In the genomic region with DNA sequence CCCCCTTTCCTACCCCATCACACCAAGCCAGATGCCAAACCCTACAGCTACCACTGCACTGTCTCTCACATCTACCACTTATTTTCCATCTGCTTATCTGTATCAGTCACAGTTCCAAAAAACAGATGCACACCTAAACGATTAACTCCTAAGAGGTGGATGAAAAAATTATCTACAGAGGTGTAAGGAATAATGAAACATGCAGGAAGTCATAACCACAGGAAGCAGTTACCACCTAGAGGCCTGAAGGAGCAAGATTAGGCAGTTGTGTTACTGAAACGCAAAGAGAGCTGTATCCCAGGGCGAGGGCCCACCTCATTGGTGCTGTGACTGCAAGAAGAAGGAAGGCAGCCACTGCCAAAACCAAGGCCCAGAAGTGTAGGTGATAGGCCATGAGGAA, we compare ENCODE assay signal across 33 cellular contexts.
"Had no signal": no experiment of that assay in that cellular context is flagged by ENCODE, and none has a peak within 500 bp of the region (broad histone marks: within the 10 kb centered on the region; RNA-seq: fewer than 3 reads in every experiment).

No MANE protein-coding gene starts in this region.

- H3K4me1 ChIP-seq: esophagus muscularis mucosa, heart right ventricle, pancreas, prostate gland, upper lobe of right lung had no signal

- H3K27ac ChIP-seq: esophagus muscularis mucosa, heart right ventricle, pancreas, prostate gland, skin epidermis, upper lobe of right lung had no signal

- H3K27me3 Mint-ChIP-seq: stimulated activated naive CD8-positive, alpha-beta T cell treated with anti-CD3 and anti-CD28 coated beads, Interleukin-15, amount 100 ng/mL, for 72 hours had no signal

- FAIRE-seq: bronchial epithelial cell, pancreas had no signal

- H3K27ac Mint-ChIP-seq: activated CD4-positive, alpha-beta T cell treated with anti-CD3 and anti-CD28 coated beads for 36 hours; activated naive CD4-positive, alpha-beta T cell treated with anti-CD3 and anti-CD28 coated beads, Interleukin-2, amount 50 U/mL, for 72 hours; activated T-cell treated with anti-CD3 and anti-CD28 coated beads, Interleukin-2, amount 50 U/mL, for 72 hours; dendritic cell treated with granulocyte-macrophage colony-stimulating factor and Interleukin-4, amounts not matched to agents 40 ng/mL and 50 ng/mL, for 4 days; mesothelial cell of epicardium; naive B cell; stimulated activated memory B cell treated with anti-CD40 and anti-IgM and Interleukin-4, amounts not matched to agents 10 μg/mL and 1 μg/mL and 100 μg/mL, for 72 hours; stimulated activated naive CD8-positive, alpha-beta T cell treated with anti-CD3 and anti-CD28 coated beads, Interleukin-15, amount 100 ng/mL, for 72 hours; T-helper 2 cell treated with Interferon-gamma antibody and Interleukin-4, amounts not matched to agents 5 μg/mL and 100 μg/mL, for 36 hours had no signal

- H3K9me3 ChIP-seq: esophagus muscularis mucosa, heart right ventricle, pancreas, prostate gland, upper lobe of right lung had no signal

- H3K36me3 Mint-ChIP-seq: activated naive CD4-positive, alpha-beta T cell treated with anti-CD3 and anti-CD28 coated beads, Interleukin-2, amount 50 U/mL, for 72 hours; mesothelial cell of epicardium; naive B cell had no signal

- H3K4me3 ChIP-seq: esophagus muscularis mucosa, heart right ventricle, pancreas, prostate gland, skin epidermis, upper lobe of right lung had no signal

- H3K27me3 ChIP-seq: esophagus muscularis mucosa, heart right ventricle, pancreas, upper lobe of right lung had no signal

- H3K4me3 Mint-ChIP-seq: activated CD4-positive, alpha-beta T cell treated with anti-CD3 and anti-CD28 coated beads for 36 hours; activated T-cell treated with anti-CD3 and anti-CD28 coated beads, Interleukin-2, amount 50 U/mL, for 72 hours; central memory CD8-positive, alpha-beta T cell; dendritic cell treated with granulocyte-macrophage colony-stimulating factor and Interleukin-4, amounts not matched to agents 40 ng/mL and 50 ng/mL, for 4 days; mesothelial cell of epicardium; naive B cell; neural crest cell; stimulated activated memory B cell treated with anti-CD40 and anti-IgM and Interleukin-4, amounts not matched to agents 10 μg/mL and 1 μg/mL and 100 μg/mL, for 72 hours; stimulated activated naive CD8-positive, alpha-beta T cell treated with anti-CD3 and anti-CD28 coated beads, Interleukin-15, amount 100 ng/mL, for 72 hours; T-helper 2 cell treated with Interferon-gamma antibody and Interleukin-4, amounts not matched to agents 5 μg/mL and 100 μg/mL, for 36 hours had no signal

- H3K36me3 ChIP-seq: esophagus muscularis mucosa, heart right ventricle, pancreas, prostate gland, upper lobe of right lung had no signal

- DNase-seq: activated CD4-positive, alpha-beta T cell treated with anti-CD3 and anti-CD28 coated beads for 36 hours; activated CD4-positive, CD25-positive, alpha-beta regulatory T cell; activated naive CD4-positive, alpha-beta T cell; activated T-cell treated with anti-CD3 and anti-CD28 coated beads for 4 hours; activated T-cell treated with anti-CD3 and anti-CD28 coated beads, Interleukin-2, amount 50 U/mL, for 72 hours; effector CD4-positive, alpha-beta T cell; foreskin melanocyte; heart right ventricle; islet precursor cell; left cardiac atrium; left ventricle myocardium superior; naive B cell; nucleus accumbens; pancreas; retina; stimulated activated CD4-positive, alpha-beta T cell treated with anti-CD3 and anti-CD28 coated beads, Interleukin-4, amount 100 ng/mL, for 4 hours; stimulated activated CD8-positive, alpha-beta memory T cell treated with anti-CD3 and anti-CD28 coated beads, Interleukin-4, amount 100 ng/mL, for 48 hours; stimulated activated naive CD8-positive, alpha-beta T cell treated with anti-CD3 and anti-CD28 coated beads, Interleukin-15, amount 100 ng/mL, for 72 hours; substantia nigra; T-helper 1 cell; upper lobe of right lung had no signal

- H3K4me1 Mint-ChIP-seq: activated CD4-positive, alpha-beta T cell treated with anti-CD3 and anti-CD28 coated beads for 36 hours; central memory CD8-positive, alpha-beta T cell; naive B cell; neural crest cell; stimulated activated memory B cell treated with anti-CD40 and anti-IgM and Interleukin-4, amounts not matched to agents 10 μg/mL and 1 μg/mL and 100 μg/mL, for 72 hours; stimulated activated naive CD8-positive, alpha-beta T cell treated with anti-CD3 and anti-CD28 coated beads, Interleukin-15, amount 100 ng/mL, for 72 hours had no signal

- H3K9me3 Mint-ChIP-seq: activated naive CD4-positive, alpha-beta T cell treated with anti-CD3 and anti-CD28 coated beads, Interleukin-2, amount 50 U/mL, for 72 hours; activated T-cell treated with anti-CD3 and anti-CD28 coated beads, Interleukin-2, amount 50 U/mL, for 72 hours; central memory CD8-positive, alpha-beta T cell; dendritic cell treated with granulocyte-macrophage colony-stimulating factor and Interleukin-4, amounts not matched to agents 40 ng/mL and 50 ng/mL, for 4 days; mesothelial cell of epicardium; naive B cell; stimulated activated memory B cell treated with anti-CD40 and anti-IgM and Interleukin-4, amounts not matched to agents 10 μg/mL and 1 μg/mL and 100 μg/mL, for 72 hours; stimulated activated naive CD8-positive, alpha-beta T cell treated with anti-CD3 and anti-CD28 coated beads, Interleukin-15, amount 100 ng/mL, for 72 hours; T-helper 2 cell treated with Interferon-gamma antibody and Interleukin-4, amounts not matched to agents 5 μg/mL and 100 μg/mL, for 36 hours had no signal

- ATAC-seq: activated CD4-positive, alpha-beta T cell treated with anti-CD3 and anti-CD28 coated beads for 36 hours; activated naive CD4-positive, alpha-beta T cell treated with anti-CD3 and anti-CD28 coated beads, Interleukin-2, amount 50 U/mL, for 72 hours; activated T-cell treated with anti-CD3 and anti-CD28 coated beads, Interleukin-2, amount 50 U/mL, for 72 hours; heart right ventricle; left cardiac atrium; left ventricle myocardium superior; pancreas; sciatic nerve; stimulated activated memory B cell treated with anti-CD40 and anti-IgM and Interleukin-4, amounts not matched to agents 10 μg/mL and 1 μg/mL and 100 μg/mL, for 72 hours; stimulated activated naive CD8-positive, alpha-beta T cell treated with anti-CD3 and anti-CD28 coated beads, Interleukin-15, amount 100 ng/mL, for 72 hours; upper lobe of right lung had no signal
